In the genomic region with DNA sequence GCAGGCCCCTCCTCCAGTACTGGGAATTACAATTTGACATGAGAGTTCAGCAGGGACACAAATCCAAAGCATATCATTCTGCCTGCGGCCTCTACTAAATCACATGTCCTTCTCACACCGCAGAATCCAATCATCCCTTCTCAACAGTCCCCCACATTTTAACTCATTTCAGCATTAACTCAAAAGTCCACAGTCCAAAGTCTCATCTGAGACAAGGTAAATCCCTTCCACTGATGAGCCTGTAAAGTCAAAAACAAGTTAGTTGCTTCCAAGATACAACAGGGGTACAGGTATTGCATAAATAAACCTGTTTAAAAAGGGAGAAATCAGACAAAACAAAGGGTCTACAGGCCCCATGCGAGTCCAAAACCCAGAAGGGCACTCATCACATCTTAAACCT, we compare ENCODE assay signal across 29 cellular contexts.
"Had no signal": no experiment of that assay in that cellular context is flagged by ENCODE, and none has a peak within 500 bp of the region (broad histone marks: within the 10 kb centered on the region; RNA-seq: fewer than 3 reads in every experiment).

No MANE protein-coding gene starts in this region.

- H3K4me1 ChIP-seq: colonic mucosa, esophagus muscularis mucosa, esophagus squamous epithelium, foreskin keratinocyte, gastrocnemius medialis, gastroesophageal sphincter, heart left ventricle, heart right ventricle had no signal

- ATAC-seq: effector memory CD8-positive, alpha-beta T cell; esophagus mucosa; foreskin keratinocyte; gastrocnemius medialis; gastroesophageal sphincter; heart left ventricle; heart right ventricle had no signal

- DNase-seq: colonic mucosa; cortex of kidney; dermis blood vessel endothelial cell; dorsolateral prefrontal cortex; effector CD4-positive, alpha-beta T cell; effector CD8-positive, alpha-beta T cell; effector memory CD4-positive, alpha-beta T cell; effector memory CD8-positive, alpha-beta T cell; endodermal cell; erythroblast; esophagus squamous epithelium; foreskin fibroblast; foreskin keratinocyte; foreskin melanocyte; gastrocnemius medialis; glutamatergic neuron; head of caudate nucleus; heart left ventricle; heart right ventricle had no signal

- H3K4me3 ChIP-seq: colonic mucosa, coronary artery, dorsolateral prefrontal cortex, esophagus muscularis mucosa, esophagus squamous epithelium, gastrocnemius medialis, gastroesophageal sphincter, heart left ventricle, heart right ventricle had no signal

- FAIRE-seq: colon, endometrium, endothelial cell of umbilical vein, frontal cortex had no signal

- H3K36me3 ChIP-seq: colonic mucosa, esophagus muscularis mucosa, esophagus squamous epithelium, gastrocnemius medialis, gastroesophageal sphincter, heart left ventricle, heart right ventricle had no signal

- H3K27ac ChIP-seq: colonic mucosa, coronary artery, dorsolateral prefrontal cortex, epithelial cell of prostate, esophagus muscularis mucosa, esophagus squamous epithelium, foreskin keratinocyte, gastrocnemius medialis, gastroesophageal sphincter, heart left ventricle, heart right ventricle had no signal

- H3K27me3 Mint-ChIP-seq: dendritic cell treated with granulocyte-macrophage colony-stimulating factor and Interleukin-4, amounts not matched to agents 40 ng/mL and 50 ng/mL, for 4 days had no signal

- H3K4me3 Mint-ChIP-seq: dendritic cell treated with granulocyte-macrophage colony-stimulating factor and Interleukin-4, amounts not matched to agents 40 ng/mL and 50 ng/mL, for 4 days; effector memory CD8-positive, alpha-beta T cell; endodermal cell had no signal

- H3K27ac Mint-ChIP-seq: dendritic cell treated with granulocyte-macrophage colony-stimulating factor and Interleukin-4, amounts not matched to agents 40 ng/mL and 50 ng/mL, for 4 days; effector memory CD8-positive, alpha-beta T cell; endodermal cell had no signal

- H3K9me3 ChIP-seq: colonic mucosa, gastrocnemius medialis had no signal

- H3K4me1 Mint-ChIP-seq: endodermal cell had no signal

- H3K27me3 ChIP-seq: colonic mucosa, dorsolateral prefrontal cortex, esophagus muscularis mucosa, esophagus squamous epithelium, foreskin keratinocyte, gastrocnemius medialis, gastroesophageal sphincter, heart left ventricle, heart right ventricle had no signal
